In the genomic region with DNA sequence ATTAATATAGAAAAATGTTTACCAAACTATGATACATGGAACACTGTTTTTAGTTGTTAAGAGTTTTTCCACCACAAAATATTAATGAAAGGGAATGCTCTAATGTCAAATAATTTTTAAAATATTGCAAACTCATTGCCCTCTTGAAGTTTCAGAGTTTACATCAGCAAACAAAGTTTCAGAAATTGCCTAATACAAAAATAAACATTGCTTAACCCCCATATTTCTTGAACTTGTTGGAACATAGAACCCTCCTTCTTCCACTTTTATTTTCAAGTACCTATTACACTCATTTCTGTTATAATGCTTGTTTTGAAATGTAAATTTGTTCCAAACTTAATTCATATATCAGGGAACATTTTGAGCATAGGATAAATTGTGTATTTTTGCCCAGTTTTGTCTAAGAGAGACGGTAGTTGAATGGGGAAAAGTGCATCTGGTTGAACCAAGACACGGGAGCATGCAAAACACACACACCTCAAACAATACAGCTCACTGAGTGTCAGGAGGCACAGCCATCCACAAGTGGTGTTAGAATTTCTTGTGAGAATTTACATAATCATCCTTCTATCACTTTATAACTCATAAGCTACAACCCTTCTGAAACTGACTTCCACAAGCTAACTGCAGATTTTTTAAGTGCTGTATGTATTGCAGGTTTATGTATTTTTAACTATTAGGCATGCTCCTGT, we compare ENCODE assay signal across 20 cellular contexts. TPM values are rescaled to one million over a fixed set of nuclear protein-coding genes. Genes with fewer than 3 reads are reported as not detected.
"Had no signal": no experiment of that assay in that cellular context is flagged by ENCODE, and none has a peak within 500 bp of the region (broad histone marks: within the 10 kb centered on the region; RNA-seq: fewer than 3 reads in every experiment).

No MANE protein-coding gene starts in this region.

- H3K27me3 ChIP-seq: brain microvascular endothelial cell, esophagus muscularis mucosa, hepatocyte, stomach had no signal

- DNase-seq: activated B cell treated with CpG ODN at 0.5 μM for 24 hours; activated CD4-positive, alpha-beta T cell treated with anti-CD3 and anti-CD28 coated beads for 4 hours; activated CD8-positive, alpha-beta T cell treated with anti-CD3 and anti-CD28 coated beads, Interleukin-2, amount 10 ng/mL, durations not matched to agents 7 days and 5 days; activated naive CD4-positive, alpha-beta T cell treated with anti-CD3 and anti-CD28 coated beads for 36 hours; activated T-cell treated with anti-CD3 and anti-CD28 coated beads, Interleukin-2, amount 50 U/mL, for 24 hours; anterior cingulate cortex; brain microvascular endothelial cell; cortex of kidney; foreskin keratinocyte; mammary epithelial cell; midbrain; nucleus accumbens; stimulated activated CD4-positive, alpha-beta T cell treated with anti-CD3 and anti-CD28 coated beads, Interleukin-4, amount 100 ng/mL, for 1 hour; stomach; T-helper 9 cell; trophoblast cell had no signal

- H3K36me3 ChIP-seq: brain microvascular endothelial cell, esophagus muscularis mucosa, stomach had no signal

- H3K4me3 ChIP-seq: esophagus muscularis mucosa, hepatocyte, smooth muscle cell, stomach had no signal

- H3K27ac ChIP-seq: brain microvascular endothelial cell, esophagus muscularis mucosa, foreskin keratinocyte, hepatocyte, stomach had no signal

- ATAC-seq: activated CD8-positive, alpha-beta T cell treated with anti-CD3 and anti-CD28 coated beads, Interleukin-2, amount 10 ng/mL, durations not matched to agents 7 days and 5 days; foreskin keratinocyte; sciatic nerve had no signal

- H3K4me1 ChIP-seq: foreskin keratinocyte, stomach had no signal

- H3K9me3 ChIP-seq: esophagus muscularis mucosa, stomach had no signal

- H2AFZ ChIP-seq: hepatocyte had no signal

- H3K4me2 ChIP-seq: hepatocyte, smooth muscle cell had no signal

- H3K79me2 ChIP-seq: hepatocyte had no signal

RNA-seq across cellular contexts. Expression of a gene that starts 5.3 kb away (rescaled TPM):
- total RNA-seq: activated B cell treated with CpG ODN at 0.5 μM for 24 hours; activated CD8-positive, alpha-beta T cell treated with anti-CD3 and anti-CD28 coated beads, Interleukin-2, amount 10 ng/mL, durations not matched to agents 7 days and 5 days; activated naive CD4-positive, alpha-beta T cell treated with anti-CD3 and anti-CD28 coated beads for 36 hours; foreskin keratinocyte; hepatocyte; mammary epithelial cell; sciatic nerve had no signal
- polyA plus RNA-seq: foreskin keratinocyte, hepatocyte, mammary epithelial cell, stomach had no signal
